Comparison of ENCODE assay signal across 2 cellular contexts in the genomic region with DNA sequence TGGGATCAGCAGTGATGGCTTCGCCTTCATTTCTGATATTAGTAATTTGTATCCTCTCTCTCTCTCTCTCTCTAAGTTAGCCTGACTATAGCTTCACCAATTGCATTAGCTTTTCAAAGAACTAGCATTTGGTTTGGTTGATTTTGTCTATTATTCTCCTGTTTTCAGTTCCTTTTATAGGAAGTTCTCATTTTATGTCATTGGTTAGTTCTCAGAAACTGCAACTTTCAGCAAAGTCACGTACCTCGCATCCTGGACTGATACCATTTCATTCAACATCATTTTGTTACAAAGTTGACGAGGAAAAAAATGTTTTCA.
TF ChIP-seq lines count a peak whose summit lies in the region.

No MANE protein-coding gene starts in this region.

TF ChIP-seq in HepG2, 621 proteins besides CTCF, POLR2A, EP300 and RAD21 (continued from another document):
- TF ChIP-seq, protein P1, sequence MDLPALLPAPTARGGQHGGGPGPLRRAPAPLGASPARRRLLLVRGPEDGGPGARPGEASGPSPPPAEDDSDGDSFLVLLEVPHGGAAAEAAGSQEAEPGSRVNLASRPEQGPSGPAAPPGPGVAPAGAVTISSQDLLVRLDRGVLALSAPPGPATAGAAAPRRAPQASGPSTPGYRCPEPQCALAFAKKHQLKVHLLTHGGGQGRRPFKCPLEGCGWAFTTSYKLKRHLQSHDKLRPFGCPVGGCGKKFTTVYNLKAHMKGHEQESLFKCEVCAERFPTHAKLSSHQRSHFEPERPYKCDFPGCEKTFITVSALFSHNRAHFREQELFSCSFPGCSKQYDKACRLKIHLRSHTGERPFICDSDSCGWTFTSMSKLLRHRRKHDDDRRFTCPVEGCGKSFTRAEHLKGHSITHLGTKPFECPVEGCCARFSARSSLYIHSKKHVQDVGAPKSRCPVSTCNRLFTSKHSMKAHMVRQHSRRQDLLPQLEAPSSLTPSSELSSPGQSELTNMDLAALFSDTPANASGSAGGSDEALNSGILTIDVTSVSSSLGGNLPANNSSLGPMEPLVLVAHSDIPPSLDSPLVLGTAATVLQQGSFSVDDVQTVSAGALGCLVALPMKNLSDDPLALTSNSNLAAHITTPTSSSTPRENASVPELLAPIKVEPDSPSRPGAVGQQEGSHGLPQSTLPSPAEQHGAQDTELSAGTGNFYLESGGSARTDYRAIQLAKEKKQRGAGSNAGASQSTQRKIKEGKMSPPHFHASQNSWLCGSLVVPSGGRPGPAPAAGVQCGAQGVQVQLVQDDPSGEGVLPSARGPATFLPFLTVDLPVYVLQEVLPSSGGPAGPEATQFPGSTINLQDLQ (CRISPR knock-in tag; IDR thresholded peaks at IDR 0.05) = no peak
- no peak for TF ChIP-seq ARNT2 (CRISPR knock-in tag; IDR thresholded peaks at IDR 0.05; ENCODE audit: low read depth)
- no peak for TF ChIP-seq SMC3 (IDR thresholded peaks at IDR 0.05; ENCODE audit: low read length)
- TF ChIP-seq, protein P2, sequence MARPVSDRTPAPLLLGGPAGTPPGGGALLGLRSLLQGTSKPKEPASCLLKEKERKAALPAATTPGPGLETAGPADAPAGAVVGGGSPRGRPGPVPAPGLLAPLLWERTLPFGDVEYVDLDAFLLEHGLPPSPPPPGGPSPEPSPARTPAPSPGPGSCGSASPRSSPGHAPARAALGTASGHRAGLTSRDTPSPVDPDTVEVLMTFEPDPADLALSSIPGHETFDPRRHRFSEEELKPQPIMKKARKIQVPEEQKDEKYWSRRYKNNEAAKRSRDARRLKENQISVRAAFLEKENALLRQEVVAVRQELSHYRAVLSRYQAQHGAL (CRISPR knock-in tag; IDR thresholded peaks at IDR 0.05; ENCODE audit: not compliant biosample characterization) = no peak
- no peak for TF ChIP-seq ZNF703 (CRISPR knock-in tag; IDR thresholded peaks at IDR 0.05; ENCODE audit: borderline replicate concordance)
- TF ChIP-seq RORA (CRISPR knock-in tag; IDR thresholded peaks at IDR 0.05) = no peak
- TF ChIP-seq DNMT1 (CRISPR knock-in tag; IDR thresholded peaks at IDR 0.05) = no peak

TF ChIP-seq in GM23338, 12 proteins besides CTCF, POLR2A, EP300 and RAD21 (continued from another document):
- TF ChIP-seq, protein P3, sequence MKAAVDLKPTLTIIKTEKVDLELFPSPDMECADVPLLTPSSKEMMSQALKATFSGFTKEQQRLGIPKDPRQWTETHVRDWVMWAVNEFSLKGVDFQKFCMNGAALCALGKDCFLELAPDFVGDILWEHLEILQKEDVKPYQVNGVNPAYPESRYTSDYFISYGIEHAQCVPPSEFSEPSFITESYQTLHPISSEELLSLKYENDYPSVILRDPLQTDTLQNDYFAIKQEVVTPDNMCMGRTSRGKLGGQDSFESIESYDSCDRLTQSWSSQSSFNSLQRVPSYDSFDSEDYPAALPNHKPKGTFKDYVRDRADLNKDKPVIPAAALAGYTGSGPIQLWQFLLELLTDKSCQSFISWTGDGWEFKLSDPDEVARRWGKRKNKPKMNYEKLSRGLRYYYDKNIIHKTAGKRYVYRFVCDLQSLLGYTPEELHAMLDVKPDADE (IDR thresholded peaks at IDR 0.05) = no peak
- TF ChIP-seq, protein P4, sequence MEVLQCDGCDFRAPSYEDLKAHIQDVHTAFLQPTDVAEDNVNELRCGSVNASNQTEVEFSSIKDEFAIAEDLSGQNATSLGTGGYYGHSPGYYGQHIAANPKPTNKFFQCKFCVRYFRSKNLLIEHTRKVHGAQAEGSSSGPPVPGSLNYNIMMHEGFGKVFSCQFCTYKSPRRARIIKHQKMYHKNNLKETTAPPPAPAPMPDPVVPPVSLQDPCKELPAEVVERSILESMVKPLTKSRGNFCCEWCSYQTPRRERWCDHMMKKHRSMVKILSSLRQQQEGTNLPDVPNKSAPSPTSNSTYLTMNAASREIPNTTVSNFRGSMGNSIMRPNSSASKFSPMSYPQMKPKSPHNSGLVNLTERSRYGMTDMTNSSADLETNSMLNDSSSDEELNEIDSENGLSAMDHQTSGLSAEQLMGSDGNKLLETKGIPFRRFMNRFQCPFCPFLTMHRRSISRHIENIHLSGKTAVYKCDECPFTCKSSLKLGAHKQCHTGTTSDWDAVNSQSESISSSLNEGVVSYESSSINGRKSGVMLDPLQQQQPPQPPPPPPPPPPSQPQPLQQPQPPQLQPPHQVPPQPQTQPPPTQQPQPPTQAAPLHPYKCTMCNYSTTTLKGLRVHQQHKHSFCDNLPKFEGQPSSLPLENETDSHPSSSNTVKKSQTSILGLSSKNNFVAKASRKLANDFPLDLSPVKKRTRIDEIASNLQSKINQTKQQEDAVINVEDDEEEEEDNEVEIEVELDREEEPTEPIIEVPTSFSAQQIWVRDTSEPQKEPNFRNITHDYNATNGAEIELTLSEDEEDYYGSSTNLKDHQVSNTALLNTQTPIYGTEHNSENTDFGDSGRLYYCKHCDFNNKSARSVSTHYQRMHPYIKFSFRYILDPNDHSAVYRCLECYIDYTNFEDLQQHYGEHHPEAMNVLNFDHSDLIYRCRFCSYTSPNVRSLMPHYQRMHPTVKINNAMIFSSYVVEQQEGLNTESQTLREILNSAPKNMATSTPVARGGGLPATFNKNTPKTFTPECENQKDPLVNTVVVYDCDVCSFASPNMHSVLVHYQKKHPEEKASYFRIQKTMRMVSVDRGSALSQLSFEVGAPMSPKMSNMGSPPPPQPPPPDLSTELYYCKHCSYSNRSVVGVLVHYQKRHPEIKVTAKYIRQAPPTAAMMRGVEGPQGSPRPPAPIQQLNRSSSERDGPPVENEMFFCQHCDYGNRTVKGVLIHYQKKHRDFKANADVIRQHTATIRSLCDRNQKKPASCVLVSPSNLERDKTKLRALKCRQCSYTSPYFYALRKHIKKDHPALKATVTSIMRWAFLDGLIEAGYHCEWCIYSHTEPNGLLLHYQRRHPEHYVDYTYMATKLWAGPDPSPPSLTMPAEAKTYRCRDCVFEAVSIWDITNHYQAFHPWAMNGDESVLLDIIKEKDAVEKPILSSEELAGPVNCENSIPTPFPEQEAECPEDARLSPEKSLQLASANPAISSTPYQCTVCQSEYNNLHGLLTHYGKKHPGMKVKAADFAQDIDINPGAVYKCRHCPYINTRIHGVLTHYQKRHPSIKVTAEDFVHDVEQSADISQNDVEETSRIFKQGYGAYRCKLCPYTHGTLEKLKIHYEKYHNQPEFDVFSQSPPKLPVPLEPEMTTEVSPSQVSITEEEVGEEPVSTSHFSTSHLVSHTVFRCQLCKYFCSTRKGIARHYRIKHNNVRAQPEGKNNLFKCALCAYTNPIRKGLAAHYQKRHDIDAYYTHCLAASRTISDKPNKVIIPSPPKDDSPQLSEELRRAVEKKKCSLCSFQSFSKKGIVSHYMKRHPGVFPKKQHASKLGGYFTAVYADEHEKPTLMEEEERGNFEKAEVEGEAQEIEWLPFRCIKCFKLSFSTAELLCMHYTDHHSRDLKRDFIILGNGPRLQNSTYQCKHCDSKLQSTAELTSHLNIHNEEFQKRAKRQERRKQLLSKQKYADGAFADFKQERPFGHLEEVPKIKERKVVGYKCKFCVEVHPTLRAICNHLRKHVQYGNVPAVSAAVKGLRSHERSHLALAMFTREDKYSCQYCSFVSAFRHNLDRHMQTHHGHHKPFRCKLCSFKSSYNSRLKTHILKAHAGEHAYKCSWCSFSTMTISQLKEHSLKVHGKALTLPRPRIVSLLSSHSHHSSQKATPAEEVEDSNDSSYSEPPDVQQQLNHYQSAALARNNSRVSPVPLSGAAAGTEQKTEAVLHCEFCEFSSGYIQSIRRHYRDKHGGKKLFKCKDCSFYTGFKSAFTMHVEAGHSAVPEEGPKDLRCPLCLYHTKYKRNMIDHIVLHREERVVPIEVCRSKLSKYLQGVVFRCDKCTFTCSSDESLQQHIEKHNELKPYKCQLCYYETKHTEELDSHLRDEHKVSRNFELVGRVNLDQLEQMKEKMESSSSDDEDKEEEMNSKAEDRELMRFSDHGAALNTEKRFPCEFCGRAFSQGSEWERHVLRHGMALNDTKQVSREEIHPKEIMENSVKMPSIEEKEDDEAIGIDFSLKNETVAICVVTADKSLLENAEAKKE (CRISPR knock-in tag; IDR thresholded peaks at IDR 0.05) = no peak
- TF ChIP-seq, protein P5, sequence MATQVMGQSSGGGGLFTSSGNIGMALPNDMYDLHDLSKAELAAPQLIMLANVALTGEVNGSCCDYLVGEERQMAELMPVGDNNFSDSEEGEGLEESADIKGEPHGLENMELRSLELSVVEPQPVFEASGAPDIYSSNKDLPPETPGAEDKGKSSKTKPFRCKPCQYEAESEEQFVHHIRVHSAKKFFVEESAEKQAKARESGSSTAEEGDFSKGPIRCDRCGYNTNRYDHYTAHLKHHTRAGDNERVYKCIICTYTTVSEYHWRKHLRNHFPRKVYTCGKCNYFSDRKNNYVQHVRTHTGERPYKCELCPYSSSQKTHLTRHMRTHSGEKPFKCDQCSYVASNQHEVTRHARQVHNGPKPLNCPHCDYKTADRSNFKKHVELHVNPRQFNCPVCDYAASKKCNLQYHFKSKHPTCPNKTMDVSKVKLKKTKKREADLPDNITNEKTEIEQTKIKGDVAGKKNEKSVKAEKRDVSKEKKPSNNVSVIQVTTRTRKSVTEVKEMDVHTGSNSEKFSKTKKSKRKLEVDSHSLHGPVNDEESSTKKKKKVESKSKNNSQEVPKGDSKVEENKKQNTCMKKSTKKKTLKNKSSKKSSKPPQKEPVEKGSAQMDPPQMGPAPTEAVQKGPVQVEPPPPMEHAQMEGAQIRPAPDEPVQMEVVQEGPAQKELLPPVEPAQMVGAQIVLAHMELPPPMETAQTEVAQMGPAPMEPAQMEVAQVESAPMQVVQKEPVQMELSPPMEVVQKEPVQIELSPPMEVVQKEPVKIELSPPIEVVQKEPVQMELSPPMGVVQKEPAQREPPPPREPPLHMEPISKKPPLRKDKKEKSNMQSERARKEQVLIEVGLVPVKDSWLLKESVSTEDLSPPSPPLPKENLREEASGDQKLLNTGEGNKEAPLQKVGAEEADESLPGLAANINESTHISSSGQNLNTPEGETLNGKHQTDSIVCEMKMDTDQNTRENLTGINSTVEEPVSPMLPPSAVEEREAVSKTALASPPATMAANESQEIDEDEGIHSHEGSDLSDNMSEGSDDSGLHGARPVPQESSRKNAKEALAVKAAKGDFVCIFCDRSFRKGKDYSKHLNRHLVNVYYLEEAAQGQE (IDR thresholded peaks at IDR 0.05; ENCODE audit: unreplicated experiment) = no peak
- TF ChIP-seq ZNF331 (CRISPR knock-in tag; IDR thresholded peaks at IDR 0.05; ENCODE audit: low read depth) (no peak), EZH2phosphoT487 (IDR thresholded peaks at IDR 0.05; ENCODE audit: unreplicated experiment) (no peak)
